23 cellular contexts compared by ENCODE assay signal in genomic region chr10:82394987-82395386, GRCh38.
DNase-seq lines count a peak whose midpoint lies in the region; ATAC-seq, FAIRE-seq and TF ChIP-seq lines count a peak whose summit lies in the region.
"Had no signal": no experiment of that assay in that cellular context is flagged by ENCODE, and none has a peak within 500 bp of the region (broad histone marks: within the 10 kb centered on the region; RNA-seq: fewer than 3 reads in every experiment).

No MANE protein-coding gene starts in this region.

- no peaks in the 10 kb centered on the region for H3F3A ChIP-seq in OCI-LY1 (ENCODE audit: insufficient read depth, low read length)

- CTCF ChIA-PET in HepG2 (lab: Yijun Ruan, JAX; ENCODE audit: low intra/inter-chr PET ratio, low total read pairs) (no interaction called here), endothelial cell of umbilical vein (lab: Charles Lee) (no interaction called here)

- ATAC-seq in HepG2 (no peak), right lobe of liver (no peak), HG02642 (IDR thresholded peaks at IDR 0.05; ENCODE audit: poor library complexity, unreplicated experiment) (no peak)

- H3K9me3 ChIP-seq in HepG2 (ENCODE audit: low read length) (peaks cover 92% of the 10 kb centered on the region), right lobe of liver (no peaks in the 10 kb centered on the region), OCI-LY1 (ENCODE audit: low read length) (no peaks in the 10 kb centered on the region), endothelial cell of umbilical vein (replicated peaks; ENCODE audit: control insufficient read depth, insufficient read depth, low read length) (no peaks in the 10 kb centered on the region)
- peaks cover 0 to 17% (median 8%) of the 10 kb centered on the region in 11 experiments; a peak in 6 of 22 replicates for H3K9me3 ChIP-seq in BLaER1 treated with 17β-estradiol and CSF1 and Interleukin-3, amounts not matched to agents 10 nM and 100 nM (replicated peaks in 1 of 11)
- H3K9me3 ChIP-seq: BE2C had no signal

- H2AFZ ChIP-seq in HepG2 (ENCODE audit: low read length) (no peak overlapping the region), OCI-LY1 (ENCODE audit: low read length) (no peak overlapping the region), endothelial cell of umbilical vein (ENCODE audit: low read depth, low read length) (no peak overlapping the region)

- no peak for TF ChIP-seq RAD21 in HepG2 (CRISPR knock-in tag; IDR thresholded peaks at IDR 0.05)

- POLR2A ChIA-PET in HepG2 (lab: Yijun Ruan, JAX) = no interaction called here
- POLR2A ChIA-PET in endothelial cell of umbilical vein (lab: Charles Lee) = no interaction called here

- WGBS in HepG2 (ENCODE audit: low lambda C conversion rate) = 59% methylated on average over 5 of the region's 5 CpGs
- WGBS in right lobe of liver (ENCODE audit: insufficient coverage, low coverage, low lambda C conversion rate, missing lambda C conversion rate) = 77% methylated on average over 5 of the region's 5 CpGs

- no peak overlapping the region for H3K27ac ChIP-seq in HepG2 (ENCODE audit: extremely low read length, insufficient read depth, low read length)
- H3K27ac ChIP-seq in right lobe of liver = no peak overlapping the region
- peak overlapping the region in 3 of 11 experiments; percentile 5 to 68 (median 51); a peak in 4 of 22 replicates for H3K27ac ChIP-seq in BLaER1 treated with 17β-estradiol and CSF1 and Interleukin-3, amounts not matched to agents 10 nM and 100 nM
- peak overlapping the region; percentile 98 for H3K27ac ChIP-seq in OCI-LY1 (ENCODE audit: low read depth, low read length, poor library complexity, severe bottlenecking)
- H3K27ac ChIP-seq in endothelial cell of umbilical vein (ENCODE audit: insufficient read depth, low read depth, low read length) = no peak overlapping the region
- H3K27ac ChIP-seq: 22Rv1 had no signal

- intact Hi-C loops in HepG2 (cut with micrococcal nuclease; ENCODE audit: unreplicated experiment) (no loop called here), right lobe of liver (cut with DNase I) (no loop called here), endothelial cell of umbilical vein (cut with micrococcal nuclease) (no loop called here)

- in situ Hi-C loops in HepG2 (cut with HindIII; ENCODE audit: extremely low pct_ligation_motif_present, low pct_unique_long_range_greater_than_20kb) = no loop called here
- in situ Hi-C loops in GM13977 (cut with MboI; ENCODE audit: low pct_unique_long_range_greater_than_20kb, low sequenced_read_pairs, unreplicated experiment) = no loop called here

- FAIRE-seq in HepG2 (lab: Jason Lieb, UNC) (no peak), endothelial cell of umbilical vein (lab: Jason Lieb, UNC) (peak; percentile 8)
- FAIRE-seq: D721Med, G401.6, GM12891, GM18507, GM19239 had no signal

- TF ChIP-seq EP300 in HepG2 (IDR thresholded peaks at IDR 0.05; ENCODE audit: low read depth in 2 of 2, low read length in 2 of 2) = no peak
- no peak for TF ChIP-seq EP300 in HepG2 (CRISPR knock-in tag; IDR thresholded peaks at IDR 0.05; ENCODE audit: borderline replicate concordance)

- no peaks in the 10 kb centered on the region for H3K9me2 ChIP-seq in OCI-LY1 (ENCODE audit: low read depth, low read length)

- H3K79me2 ChIP-seq in HepG2 (ENCODE audit: insufficient read depth, low read length) (no peaks in the 10 kb centered on the region), OCI-LY1 (ENCODE audit: insufficient read depth, low read length) (no peaks in the 10 kb centered on the region), endothelial cell of umbilical vein (ENCODE audit: control insufficient read depth, insufficient read depth, low read length) (no peaks in the 10 kb centered on the region)

- no peak for DNase-seq in HepG2 (ENCODE audit: low spot score)
- no peak for DNase-seq in right lobe of liver
- no peak for DNase-seq in endothelial cell of umbilical vein (ENCODE audit: low read depth, low spot score)
- DNase-seq in germinal center (ENCODE audit: low spot score) = no peak
- DNase-seq in GM13977 (ENCODE audit: low spot score) = no peak
- DNase-seq: ACHN; BE2C; C1 segment of cervical spinal cord; Caco-2; Calu3; CD4-positive, alpha-beta memory T cell; CD4-positive, CD25-positive, alpha-beta regulatory T cell; DMS79 treated with DMSO at 0.1 percent for 48 hours; GF-D8 had no signal

- TF ChIP-seq POLR2A in HepG2 (IDR thresholded peaks at IDR 0.05; ENCODE audit: insufficient read depth in 1 of 2, low read depth in 2 of 2, low read length in 2 of 2) (no peak), right lobe of liver (IDR thresholded peaks at IDR 0.05) (no peak), endothelial cell of umbilical vein (IDR thresholded peaks at IDR 0.05; ENCODE audit: low read depth, low read length) (no peak)

- no peaks in the 10 kb centered on the region for H3K27me3 ChIP-seq in HepG2 (ENCODE audit: control insufficient read depth in 1 of 2, insufficient read depth in 2 of 2, low read length in 2 of 2)
- no peaks in the 10 kb centered on the region for H3K27me3 ChIP-seq in right lobe of liver
- H3K27me3 ChIP-seq in BLaER1 treated with 17β-estradiol and CSF1 and Interleukin-3, amounts not matched to agents 10 nM and 100 nM = no peaks in the 10 kb centered on the region
- H3K27me3 ChIP-seq in OCI-LY1 (ENCODE audit: insufficient read depth, low read length) = no peaks in the 10 kb centered on the region
- no peaks in the 10 kb centered on the region for H3K27me3 ChIP-seq in endothelial cell of umbilical vein (ENCODE audit: control insufficient read depth in 2 of 2, insufficient read depth in 2 of 2, low read length in 2 of 2)
- H3K27me3 ChIP-seq: BE2C had no signal

- H3K9me1 ChIP-seq in endothelial cell of umbilical vein (replicated peaks; ENCODE audit: control insufficient read depth, extremely low read depth, insufficient read depth, low read length) = no peaks in the 10 kb centered on the region

- no peak for TF ChIP-seq CTCF in HepG2 (CRISPR knock-in tag; IDR thresholded peaks at IDR 0.05)
- no peak for TF ChIP-seq CTCF in right lobe of liver (IDR thresholded peaks at IDR 0.05)
- no peak for TF ChIP-seq CTCF in OCI-LY1 (IDR thresholded peaks at IDR 0.05; ENCODE audit: low read length)
- no peak for TF ChIP-seq CTCF in endothelial cell of umbilical vein (IDR thresholded peaks at IDR 0.05; ENCODE audit: extremely low read depth in 1 of 2, insufficient read depth in 1 of 2, low read depth in 1 of 2, low read length in 2 of 2)
- TF ChIP-seq CTCF in GM13977 (IDR thresholded peaks at IDR 0.05; ENCODE audit: extremely low read depth, insufficient read depth, missing control alignments) = no peak

- H3K36me3 ChIP-seq in HepG2 (replicated peaks in 1 of 2; ENCODE audit: control insufficient read depth in 1 of 2, insufficient read depth in 2 of 2, low read length in 2 of 2) = no peaks in the 10 kb centered on the region
- no peaks in the 10 kb centered on the region for H3K36me3 ChIP-seq in right lobe of liver
- H3K36me3 ChIP-seq in BLaER1 treated with 17β-estradiol and CSF1 and Interleukin-3, amounts not matched to agents 10 nM and 100 nM = peaks cover 0 to 5% (median 0%) of the 10 kb centered on the region in 11 experiments; a peak in 1 of 22 replicates
- H3K36me3 ChIP-seq in OCI-LY1 (ENCODE audit: insufficient read depth, low read length) = no peaks in the 10 kb centered on the region
- no peaks in the 10 kb centered on the region for H3K36me3 ChIP-seq in endothelial cell of umbilical vein (ENCODE audit: control insufficient read depth in 2 of 2, extremely low read depth in 1 of 2, insufficient read depth in 2 of 2, low read length in 2 of 2)
- H3K36me3 ChIP-seq: BE2C had no signal

- H3K4me1 ChIP-seq in HepG2 (ENCODE audit: insufficient read depth, low read length) (no peaks in the 10 kb centered on the region), right lobe of liver (no peaks in the 10 kb centered on the region), OCI-LY1 (ENCODE audit: insufficient read depth, low read length, severe bottlenecking) (peaks cover 95% of the 10 kb centered on the region), endothelial cell of umbilical vein (ENCODE audit: control insufficient read depth, extremely low read depth, insufficient read depth, low read length) (peaks cover 4% of the 10 kb centered on the region)
- H3K4me1 ChIP-seq in BLaER1 treated with 17β-estradiol and CSF1 and Interleukin-3, amounts not matched to agents 10 nM and 100 nM = peaks cover 15 to 93% (median 69%) of the 10 kb centered on the region in 10 experiments; a peak in 18 of 20 replicates
- H3K4me1 ChIP-seq: Caco-2 had no signal

- BruUV-seq in HepG2 (replicated peaks; lab: Mats Ljungman, UMichigan) (no TSS peak), endothelial cell of umbilical vein (replicated peaks; lab: Mats Ljungman, UMichigan) (no TSS peak)

- H3K9ac ChIP-seq in HepG2 (ENCODE audit: insufficient read depth, low read depth, low read length) = no peak overlapping the region
- no peak overlapping the region for H3K9ac ChIP-seq in BLaER1 treated with 17β-estradiol and CSF1 and Interleukin-3, amounts not matched to agents 10 nM and 100 nM
- H3K9ac ChIP-seq in OCI-LY1 (ENCODE audit: low read length) = no peak overlapping the region
- H3K9ac ChIP-seq in endothelial cell of umbilical vein (replicated peaks; ENCODE audit: extremely low read depth, insufficient read depth, low read length) = no peak overlapping the region

- no peak overlapping the region for H3K4me3 ChIP-seq in HepG2 (replicated peaks in 1 of 3; ENCODE audit: insufficient read depth in 1 of 3, low read depth in 2 of 3, low read length in 3 of 3)
- H3K4me3 ChIP-seq in right lobe of liver = no peak overlapping the region
- no peak overlapping the region for H3K4me3 ChIP-seq in BLaER1 treated with 17β-estradiol and CSF1 and Interleukin-3, amounts not matched to agents 10 nM and 100 nM
- no peak overlapping the region for H3K4me3 ChIP-seq in OCI-LY1 (ENCODE audit: low read depth, low read length, poor library complexity, severe bottlenecking)
- no peak overlapping the region for H3K4me3 ChIP-seq in endothelial cell of umbilical vein (replicated peaks in 1 of 3; ENCODE audit: insufficient read depth in 1 of 3, low read depth in 1 of 3, low read length in 3 of 3)

- dilution Hi-C loops in endothelial cell of umbilical vein (cut with MboI; ENCODE audit: extremely low pct_ligation_motif_present, low sequenced_read_pairs) = no loop called here

- H3K4me2 ChIP-seq in HepG2 (ENCODE audit: low read depth, low read length) (no peak overlapping the region), OCI-LY1 (ENCODE audit: low read length) (no peak overlapping the region; the same call in 1 of the 2 replicates), endothelial cell of umbilical vein (ENCODE audit: insufficient read depth, low read length) (no peak overlapping the region)
- peak overlapping the region in 7 of 11 experiments; percentile 65 to 78 (median 73); a peak in 10 of 22 replicates for H3K4me2 ChIP-seq in BLaER1 treated with 17β-estradiol and CSF1 and Interleukin-3, amounts not matched to agents 10 nM and 100 nM

- H4K20me1 ChIP-seq in HepG2 (ENCODE audit: insufficient read depth, low read length) (no peaks in the 10 kb centered on the region), OCI-LY1 (ENCODE audit: insufficient read depth, low read length) (no peaks in the 10 kb centered on the region), endothelial cell of umbilical vein (replicated peaks; ENCODE audit: control insufficient read depth, extremely low read depth, insufficient read depth, low read length) (no peaks in the 10 kb centered on the region)
- no peaks in the 10 kb centered on the region for H4K20me1 ChIP-seq in BLaER1 treated with 17β-estradiol and CSF1 and Interleukin-3, amounts not matched to agents 10 nM and 100 nM

Comparison
In these comparisons a context has a peak if more than half of its experiments do, and no peak if none do; other contexts are left out.
1. H3K4me2 ChIP-seq: peak in BLaER1 treated with 17β-estradiol and CSF1 and Interleukin-3, amounts not matched to agents 10 nM and 100 nM (7 of 11); none in HepG2 (single experiment), OCI-LY1 (single experiment) and endothelial cell of umbilical vein (single experiment).